ENCODE assay signal across 19 cellular contexts in the genomic region with DNA sequence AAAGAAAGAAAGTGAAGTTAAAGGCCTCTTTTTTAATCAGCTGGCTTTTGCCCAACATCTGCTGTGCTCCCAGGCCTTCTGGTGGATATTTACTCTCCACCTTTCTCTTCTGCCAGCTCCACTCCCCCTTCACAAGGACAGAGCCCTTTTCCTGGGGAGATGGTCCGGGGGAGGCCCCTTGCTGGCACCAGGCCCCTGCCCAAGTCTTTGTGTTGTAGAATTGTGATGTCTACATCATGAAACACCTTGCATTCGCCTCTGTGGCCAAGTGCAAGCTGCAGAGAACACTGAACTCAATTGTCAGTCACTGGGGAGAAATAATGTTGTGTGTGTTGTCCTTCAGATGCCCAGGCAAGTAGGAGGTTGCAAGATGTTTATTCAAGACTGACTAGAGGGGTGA.
DNase-seq lines count a peak whose midpoint lies in the region; ATAC-seq and TF ChIP-seq lines count a peak whose summit lies in the region.
"Had no signal": no experiment of that assay in that cellular context is flagged by ENCODE, and none has a peak within 500 bp of the region (broad histone marks: within the 10 kb centered on the region; RNA-seq: fewer than 3 reads in every experiment).

No MANE protein-coding gene starts in this region.

- no peak overlapping the region for H3K4me3 ChIP-seq in body of pancreas
- no peak overlapping the region for H3K4me3 ChIP-seq in thoracic aorta
- H3K4me3 ChIP-seq: spleen had no signal

- H3K36me3 ChIP-seq in body of pancreas (replicated peaks in 1 of 2; ENCODE audit: insufficient read depth in 1 of 2, low read depth in 2 of 2): no peaks in the 10 kb centered on the region
- H3K36me3 ChIP-seq in thoracic aorta: no peaks in the 10 kb centered on the region
- H3K36me3 ChIP-seq: spleen had no signal

- ATAC-seq in body of pancreas: peak; percentile 61
- no peak for ATAC-seq in thoracic aorta (ENCODE audit: insufficient number of reproducible peaks, low FRiP score, low read depth)
- no peak for ATAC-seq in GM18519 (IDR thresholded peaks at IDR 0.05; ENCODE audit: low FRiP score, unreplicated experiment)
- ATAC-seq in HG02973 (IDR thresholded peaks at IDR 0.05; ENCODE audit: unreplicated experiment): no peak
- ATAC-seq: activated CD4-positive, CD25-positive, alpha-beta regulatory T cell treated with anti-CD3 and anti-CD28 coated beads, Interleukin-2, amount 50 U/mL, for 24 hours; CD8-positive, alpha-beta T cell; left colon; stimulated activated effector memory CD8-positive, alpha-beta T cell treated with anti-CD3 and anti-CD28 coated beads, Interleukin-12 subunit alpha, Interleukin-12 subunit beta, amount 100 ng/mL, for 72 hours had no signal

- no peaks in the 10 kb centered on the region for H3K9me3 ChIP-seq in body of pancreas
- no peaks in the 10 kb centered on the region for H3K9me3 ChIP-seq in thoracic aorta

- no peak overlapping the region for H3K4me3 Mint-ChIP-seq in activated CD4-positive, alpha-beta memory T cell treated with anti-CD3 and anti-CD28 coated beads, Interleukin-2, amount 10 ng/mL, durations not matched to agents 7 days and 5 days
- H3K4me3 Mint-ChIP-seq in activated CD4-positive, alpha-beta memory T cell treated with anti-CD3 and anti-CD28 coated beads for 36 hours: no peak overlapping the region
- H3K4me3 Mint-ChIP-seq: activated naive CD4-positive, alpha-beta T cell treated with anti-CD3 and anti-CD28 coated beads for 36 hours; CD8-positive, alpha-beta T cell; stimulated activated effector memory CD8-positive, alpha-beta T cell treated with anti-CD3 and anti-CD28 coated beads, Interleukin-12 subunit alpha, Interleukin-12 subunit beta, amount 100 ng/mL, for 72 hours had no signal

- intact Hi-C loops in activated CD4-positive, alpha-beta memory T cell treated with anti-CD3 and anti-CD28 coated beads for 36 hours (cut with micrococcal nuclease): no loop called here
- intact Hi-C loops in body of pancreas (cut with DNase I): no loop called here

- POLR2A ChIA-PET in activated CD4-positive, alpha-beta memory T cell treated with anti-CD3 and anti-CD28 coated beads, Interleukin-2, amount 10 ng/mL, durations not matched to agents 7 days and 5 days (lab: Charles Lee): no interaction called here
- POLR2A ChIA-PET in activated CD4-positive, alpha-beta memory T cell treated with anti-CD3 and anti-CD28 coated beads for 36 hours (lab: Charles Lee): no interaction called here

- peak; percentile 2 for DNase-seq in activated CD4-positive, alpha-beta memory T cell treated with anti-CD3 and anti-CD28 coated beads, Interleukin-2, amount 10 ng/mL, durations not matched to agents 7 days and 5 days
- no peak for DNase-seq in activated CD4-positive, alpha-beta memory T cell treated with anti-CD3 and anti-CD28 coated beads for 36 hours
- DNase-seq in body of pancreas (peak; percentile 52 to 86 (median 72)), islet precursor cell (peak; percentile 9), thoracic aorta (ENCODE audit: low spot score) (no peak), occipital lobe (lab: John Stamatoyannopoulos, UW) (no peak)
- DNase-seq: activated naive CD4-positive, alpha-beta T cell treated with anti-CD3 and anti-CD28 coated beads for 36 hours; brain microvascular endothelial cell; Karpas-422; left colon; NCI-H1417; SHP77 treated with DMSO at 0.1 percent for 48 hours; spleen had no signal

- H3K9me3 Mint-ChIP-seq in activated CD4-positive, alpha-beta memory T cell treated with anti-CD3 and anti-CD28 coated beads, Interleukin-2, amount 10 ng/mL, durations not matched to agents 7 days and 5 days: peaks cover 6% of the 10 kb centered on the region
- peaks cover 10% of the 10 kb centered on the region for H3K9me3 Mint-ChIP-seq in activated CD4-positive, alpha-beta memory T cell treated with anti-CD3 and anti-CD28 coated beads for 36 hours

- H3K4me1 ChIP-seq in body of pancreas (peaks cover 22% of the 10 kb centered on the region), thoracic aorta (ENCODE audit: control insufficient read depth in 1 of 2, low read depth in 2 of 2) (peaks cover 21 to 36% of the 10 kb centered on the region in 2 donors)
- H3K4me1 ChIP-seq: spleen had no signal

- WGBS in body of pancreas, 2 donors: 18% methylated on average over 2 of the region's 2 CpGs

- peaks cover 10% of the 10 kb centered on the region for H3K36me3 Mint-ChIP-seq in activated CD4-positive, alpha-beta memory T cell treated with anti-CD3 and anti-CD28 coated beads, Interleukin-2, amount 10 ng/mL, durations not matched to agents 7 days and 5 days (ENCODE audit: low read depth)
- peaks cover 7% of the 10 kb centered on the region for H3K36me3 Mint-ChIP-seq in activated CD4-positive, alpha-beta memory T cell treated with anti-CD3 and anti-CD28 coated beads for 36 hours
- H3K36me3 Mint-ChIP-seq: stimulated activated effector memory CD8-positive, alpha-beta T cell treated with anti-CD3 and anti-CD28 coated beads, Interleukin-12 subunit alpha, Interleukin-12 subunit beta, amount 100 ng/mL, for 72 hours had no signal

- no peak for TF ChIP-seq POLR2A in body of pancreas (IDR thresholded peaks at IDR 0.05)

- TF ChIP-seq CTCF in body of pancreas (IDR thresholded peaks at IDR 0.05) (no peak), thoracic aorta (IDR thresholded peaks at IDR 0.05) (no peak)

- no peaks in the 10 kb centered on the region for H3K4me1 Mint-ChIP-seq in activated CD4-positive, alpha-beta memory T cell treated with anti-CD3 and anti-CD28 coated beads, Interleukin-2, amount 10 ng/mL, durations not matched to agents 7 days and 5 days
- no peaks in the 10 kb centered on the region for H3K4me1 Mint-ChIP-seq in activated CD4-positive, alpha-beta memory T cell treated with anti-CD3 and anti-CD28 coated beads for 36 hours (ENCODE audit: low read depth)

- no peaks in the 10 kb centered on the region for H3K27me3 ChIP-seq in body of pancreas
- no peaks in the 10 kb centered on the region for H3K27me3 ChIP-seq in thoracic aorta (replicated peaks; ENCODE audit: insufficient read depth)
- H3K27me3 ChIP-seq: brain microvascular endothelial cell, spleen had no signal

- no peaks in the 10 kb centered on the region for H3K27me3 Mint-ChIP-seq in activated CD4-positive, alpha-beta memory T cell treated with anti-CD3 and anti-CD28 coated beads, Interleukin-2, amount 10 ng/mL, durations not matched to agents 7 days and 5 days
- no peaks in the 10 kb centered on the region for H3K27me3 Mint-ChIP-seq in activated CD4-positive, alpha-beta memory T cell treated with anti-CD3 and anti-CD28 coated beads for 36 hours

- CTCF ChIA-PET in activated CD4-positive, alpha-beta memory T cell treated with anti-CD3 and anti-CD28 coated beads, Interleukin-2, amount 10 ng/mL, durations not matched to agents 7 days and 5 days (lab: Charles Lee): interaction anchor here (1.2 to 1.3 kb wide), 2 partner anchors 226 to 230 kb away, joined by 3 read pairs; no protein-coding TSS in a partner anchor
- CTCF ChIA-PET in activated CD4-positive, alpha-beta memory T cell treated with anti-CD3 and anti-CD28 coated beads for 36 hours (lab: Charles Lee): no interaction called here

- peak overlapping the region in 3 of 4 donors; percentile 27 to 48 (median 40) for H3K27ac ChIP-seq in body of pancreas
- H3K27ac ChIP-seq in thoracic aorta: peak overlapping the region; percentile 30 to 43
- H3K27ac ChIP-seq: brain microvascular endothelial cell, spleen had no signal

- no peak overlapping the region for H3K27ac Mint-ChIP-seq in activated CD4-positive, alpha-beta memory T cell treated with anti-CD3 and anti-CD28 coated beads, Interleukin-2, amount 10 ng/mL, durations not matched to agents 7 days and 5 days
- H3K27ac Mint-ChIP-seq in activated CD4-positive, alpha-beta memory T cell treated with anti-CD3 and anti-CD28 coated beads for 36 hours: no peak overlapping the region
- H3K27ac Mint-ChIP-seq: activated naive CD4-positive, alpha-beta T cell treated with anti-CD3 and anti-CD28 coated beads for 36 hours; CD8-positive, alpha-beta T cell; progenitor cell of endocrine pancreas; stimulated activated effector memory CD8-positive, alpha-beta T cell treated with anti-CD3 and anti-CD28 coated beads, Interleukin-12 subunit alpha, Interleukin-12 subunit beta, amount 100 ng/mL, for 72 hours had no signal

Comparison
In these comparisons a context has a peak if more than half of its experiments do, and no peak if none do; other contexts are left out.
1. DNase-seq: peak in activated CD4-positive, alpha-beta memory T cell treated with anti-CD3 and anti-CD28 coated beads, Interleukin-2, amount 10 ng/mL, durations not matched to agents 7 days and 5 days (single experiment), body of pancreas (4 of 4) and islet precursor cell (single experiment); none in activated CD4-positive, alpha-beta memory T cell treated with anti-CD3 and anti-CD28 coated beads for 36 hours (single experiment), thoracic aorta (single experiment) and occipital lobe (single experiment).